Comparison of ENCODE assay signal across 8 cellular contexts in the genomic region with DNA sequence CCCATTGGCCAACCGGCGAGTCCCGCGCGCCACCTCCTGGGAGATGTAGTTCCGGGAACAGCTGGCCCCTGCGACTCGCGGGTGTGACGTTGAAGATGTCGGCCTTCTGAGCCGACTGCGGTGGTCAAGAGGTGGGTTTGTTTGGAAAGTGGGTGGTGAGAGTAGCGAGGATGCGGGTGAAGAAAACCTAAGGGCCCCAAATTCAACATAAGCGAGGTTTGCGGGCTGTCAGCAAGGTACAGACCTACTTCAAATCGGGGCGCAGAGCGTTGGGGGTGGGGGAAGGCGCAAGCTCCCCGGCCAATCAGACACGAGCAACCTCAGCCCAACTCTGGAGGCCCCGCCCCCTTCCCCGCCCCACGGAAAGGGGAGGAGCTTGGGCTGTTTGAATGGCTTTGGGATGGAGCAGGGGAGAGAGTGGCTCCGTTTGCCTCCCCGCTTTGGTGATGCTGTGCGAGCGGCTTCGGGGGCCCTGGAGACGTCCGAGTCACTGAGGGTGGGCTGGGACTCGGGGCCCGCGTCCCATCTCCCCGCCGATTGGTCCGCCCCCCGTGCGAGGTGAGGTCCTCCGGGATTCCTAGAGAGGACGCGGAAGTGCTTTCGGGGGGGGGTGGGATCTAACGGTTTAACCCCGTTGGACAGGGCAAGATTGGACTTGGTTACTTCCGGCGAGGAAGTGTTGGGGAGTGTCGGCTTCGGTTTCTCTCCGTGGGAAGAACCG. TPM values are rescaled to one million over a fixed set of nuclear protein-coding genes. Genes with fewer than 3 reads are reported as not detected.
A peak's percentile ranks its signal among the peaks of the same experiment; 100 is the strongest.
DNase-seq lines count a peak whose midpoint lies in the region; ATAC-seq and TF ChIP-seq lines count a peak whose summit lies in the region.

A gene (plus strand): TSS at position 60 of the 721 bp plus-strand sequence. CDS start 1,383 bp downstream, outside the sequence.

- intact Hi-C loops in left ventricle myocardium inferior (cut with micrococcal nuclease), result no loop called here

- H3K27me3 ChIP-seq in left ventricle myocardium inferior (ENCODE audit: low read depth), result no peaks in the 10 kb centered on the region

- peaks cover 1% of the 10 kb centered on the region for H3K36me3 Mint-ChIP-seq in progenitor cell of endocrine pancreas (ENCODE audit: insufficient read depth)

- peak within 1 kb of the TSS; percentile 99 for H3K4me3 Mint-ChIP-seq in progenitor cell of endocrine pancreas (ENCODE audit: low read depth)

- no peaks in the 10 kb centered on the region for H3K36me3 ChIP-seq in left ventricle myocardium inferior

- in situ Hi-C loops in GM13977 (cut with MboI; ENCODE audit: low pct_unique_long_range_greater_than_20kb, low sequenced_read_pairs, unreplicated experiment), result no loop called here

- H3K4me1 Mint-ChIP-seq in progenitor cell of endocrine pancreas (ENCODE audit: low read depth), result peaks cover 18% of the 10 kb centered on the region

- peak; percentile 79 for ATAC-seq in HG02870 (IDR thresholded peaks at IDR 0.05; ENCODE audit: unreplicated experiment)

- TF ChIP-seq CTCF in GM13977 (IDR thresholded peaks at IDR 0.05; ENCODE audit: extremely low read depth, insufficient read depth, missing control alignments), result no peak
- peak; percentile 11 for TF ChIP-seq CTCF in left ventricle myocardium inferior (IDR thresholded peaks at IDR 0.05; ENCODE audit: borderline replicate concordance)
- no peak for TF ChIP-seq CTCF in progenitor cell of endocrine pancreas (IDR thresholded peaks at IDR 0.05; ENCODE audit: unreplicated experiment)

- H3K9me3 ChIP-seq in left ventricle myocardium inferior (replicated peaks), result no peaks in the 10 kb centered on the region

- H3K4me1 ChIP-seq in left ventricle myocardium inferior, result peaks cover 56% of the 10 kb centered on the region

- no peaks in the 10 kb centered on the region for H3K9me3 Mint-ChIP-seq in progenitor cell of endocrine pancreas (ENCODE audit: low read depth)

- H3K27ac Mint-ChIP-seq in progenitor cell of endocrine pancreas, result peak within 1 kb of the TSS; percentile 97

- peak within 1 kb of the TSS; percentile 99 for H3K27ac ChIP-seq in left ventricle myocardium inferior (replicated peaks)

- DNase-seq in GM13977 (ENCODE audit: low spot score) (peak; percentile 94), NCI-H146 treated with DMSO at 0.1 percent for 48 hours (lab: John Stamatoyannopoulos, UW; ENCODE audit: unreplicated experiment) (peak; percentile 94), T-helper 1 cell (peak; percentile 93 to 96 (median 95)), amniotic stem cell (lab: John Stamatoyannopoulos, UW) (peak; percentile 96), left ventricle myocardium inferior (peak; percentile 99), progenitor cell of endocrine pancreas (ENCODE audit: low spot score, unreplicated experiment) (peak; percentile 94), ureter (ENCODE audit: low spot score) (peak; percentile 99)

- H3K27me3 Mint-ChIP-seq in progenitor cell of endocrine pancreas, result no peaks in the 10 kb centered on the region

- H3K4me3 ChIP-seq in left ventricle myocardium inferior, result peak within 1 kb of the TSS; percentile 71

RNA-seq across cellular contexts. Expression of the gene that starts here (rescaled TPM):
- total RNA-seq in left ventricle myocardium inferior (6.0 TPM), progenitor cell of endocrine pancreas (14.7 and 15.2 TPM in 2 replicates), ureter (9.4 TPM)

Comparison
In these comparisons a context has a peak if more than half of its experiments do, and no peak if none do; other contexts are left out.
1. Peak in every context shown above with its lines: DNase-seq, ATAC-seq, H3K4me3 ChIP-seq and H3K27ac ChIP-seq.